In the genomic region with DNA sequence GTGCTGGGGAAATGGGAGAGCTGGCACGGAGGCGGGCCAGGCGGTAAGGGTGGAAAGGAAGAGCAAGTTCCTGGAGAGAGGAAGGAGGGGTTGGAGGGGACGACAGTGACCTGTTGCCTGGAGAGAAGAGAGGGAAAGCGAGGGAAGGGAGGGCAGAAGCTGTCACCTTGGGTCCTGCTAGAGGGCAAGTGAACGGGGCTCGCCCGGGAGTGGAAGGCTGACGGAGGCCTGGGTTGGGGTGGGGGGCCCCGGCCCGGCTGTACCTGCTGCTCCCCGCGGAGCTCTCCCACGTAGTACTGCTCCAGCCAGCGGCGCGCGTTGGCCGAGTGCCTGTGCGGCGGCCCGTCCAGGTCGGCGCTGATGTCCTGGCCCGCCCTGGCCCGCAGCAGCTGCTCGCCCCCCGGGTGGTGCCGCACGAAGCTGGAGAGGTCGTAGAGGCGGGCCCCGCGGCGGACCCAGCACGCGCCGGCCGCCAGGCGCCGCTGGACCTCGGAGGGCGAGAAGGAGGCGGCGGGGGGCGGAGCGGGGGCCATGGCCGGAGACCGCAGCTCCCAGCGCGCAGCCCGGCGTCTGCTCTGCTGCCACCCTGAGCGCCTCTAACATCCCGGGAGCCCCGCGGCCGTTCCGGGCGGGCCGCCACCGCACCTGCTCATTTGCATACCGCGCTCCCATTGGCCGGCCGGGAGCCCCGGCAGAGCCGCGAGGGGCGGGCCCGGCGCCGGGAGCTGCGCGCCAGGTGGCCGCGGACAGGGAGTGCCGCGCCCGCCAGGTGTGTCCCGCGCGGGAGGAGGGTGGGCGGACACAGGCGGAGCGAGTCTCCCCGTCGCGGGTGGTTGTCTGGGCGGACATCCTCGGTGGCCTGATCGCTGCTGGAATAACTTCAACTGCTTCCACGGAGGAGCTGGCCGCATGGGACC, we compare ENCODE assay signal across 8 cellular contexts. TPM values are rescaled to one million over a fixed set of nuclear protein-coding genes. Genes with fewer than 3 reads are reported as not detected.
DNase-seq lines count a peak whose midpoint lies in the region; ATAC-seq and TF ChIP-seq lines count a peak whose summit lies in the region.

TSS of gene FA2H (minus strand) at position 598 of the 917 bp plus-strand sequence. CDS start at position 533, 65 bp downstream.

- no peaks in the 10 kb centered on the region for H3K36me3 Mint-ChIP-seq in memory B cell

- H3K4me3 ChIP-seq in BE2C (ENCODE audit: low read depth, low read length): peak within 1 kb of the TSS; percentile 43

- H3K4me1 Mint-ChIP-seq in memory B cell: peaks cover 30% of the 10 kb centered on the region

- ATAC-seq in HG03354 (IDR thresholded peaks at IDR 0.05; ENCODE audit: poor library complexity, severe bottlenecking, unreplicated experiment): peak; percentile 91
- ATAC-seq in memory B cell (ENCODE audit: low read depth): peak; percentile 90

- peaks cover 28% of the 10 kb centered on the region for H3K27me3 ChIP-seq in BE2C

- peak; percentile 6; the same call in 1 of the 2 replicates for TF ChIP-seq CTCF in BE2C (IDR thresholded peaks at IDR 0.05; ENCODE audit: low read depth, low read length)

- H3K36me3 ChIP-seq in BE2C: no peaks in the 10 kb centered on the region

- H3K4me3 Mint-ChIP-seq in memory B cell: peak within 1 kb of the TSS; percentile 90

- H3K9me3 ChIP-seq in BE2C: no peaks in the 10 kb centered on the region

- no peaks in the 10 kb centered on the region for H3K27me3 Mint-ChIP-seq in memory B cell

- DNase-seq in BE2C (peak; percentile 94), GM19238 (ENCODE audit: insufficient read length, low spot score) (peak; percentile 79), NCI-H460 (ENCODE audit: extremely low read depth, low read depth) (peak; percentile 68), memory B cell (ENCODE audit: low spot score in 2 of 2) (peak; percentile 68 to 73)
- DNase-seq in activated CD4-positive, alpha-beta T cell treated with anti-CD3 and anti-CD28 coated beads, Interleukin-2, amount 50 U/mL, for 48 hours: peak; percentile 63 to 71
- DNase-seq in effector CD4-positive, alpha-beta T cell: peak; percentile 39
- peak; percentile 24 for DNase-seq in stimulated activated CD8-positive, alpha-beta memory T cell treated with anti-CD3 and anti-CD28 coated beads, Interleukin-12 subunit alpha, Interleukin-12 subunit beta, amount 100 ng/mL, for 4 hours (ENCODE audit: low read depth)

- no peaks in the 10 kb centered on the region for H3K9me3 Mint-ChIP-seq in memory B cell

- H3K4me1 ChIP-seq in BE2C: no peaks in the 10 kb centered on the region

- peak within 1 kb of the TSS; percentile 73 for H3K27ac Mint-ChIP-seq in memory B cell

RNA-seq across cellular contexts. Expression of gene FA2H, which starts in this region (rescaled TPM):
- not detected for polyA plus RNA-seq in BE2C (2012; ENCODE audit: insufficient read depth, insufficient read length, low read depth)
- total RNA-seq in NCI-H460 (2014; rRNA removed; shearing (Covaris generic)): 0.45 and 0.98 TPM in 2 replicates
- polyA plus RNA-seq in NCI-H460 (2014; cell fraction: nucleus; rRNA removed): 0.12 and 1.2 TPM in 2 replicates

Comparison
In these comparisons a context has a peak if more than half of its experiments do, and no peak if none do; other contexts are left out.
1. Peak in every context shown above with its lines: DNase-seq, ATAC-seq and H3K4me3 ChIP-seq.
2. DNase-seq: peak in every context shown above with its lines; median percentile 94 in BE2C; 79 in GM19238; 70 in memory B cell; 68 in NCI-H460; 67 in activated CD4-positive, alpha-beta T cell treated with anti-CD3 and anti-CD28 coated beads, Interleukin-2, amount 50 U/mL, for 48 hours; 39 in effector CD4-positive, alpha-beta T cell; 24 in stimulated activated CD8-positive, alpha-beta memory T cell treated with anti-CD3 and anti-CD28 coated beads, Interleukin-12 subunit alpha, Interleukin-12 subunit beta, amount 100 ng/mL, for 4 hours.